In genomic region chr7:152706465-152706864, GRCh38 we compare ENCODE assay signal across 9 cellular contexts. TPM values are rescaled to one million over a fixed set of nuclear protein-coding genes. Genes with fewer than 3 reads are reported as not detected.
DNase-seq lines count a peak whose midpoint lies in the region; ATAC-seq and TF ChIP-seq lines count a peak whose summit lies in the region.
"Had no signal": no experiment of that assay in that cellular context is flagged by ENCODE, and none has a peak within 500 bp of the region (broad histone marks: within the 10 kb centered on the region; RNA-seq: fewer than 3 reads in every experiment).

No MANE protein-coding gene starts in this region.

- 25% methylated on average over 6 of the region's 6 CpGs for WGBS in prostate gland

- DNase-seq in choroid plexus epithelial cell (ENCODE audit: low read depth) (no peak), prostate gland (ENCODE audit: low spot score) (no peak), HEK293T (ENCODE audit: extremely low spot score) (no peak)
- DNase-seq in activated CD4-positive, CD25-positive, alpha-beta regulatory T cell (lab: John Stamatoyannopoulos, UW), result no peak
- DNase-seq: T1000 had no signal

- no peak overlapping the region for H3K27ac ChIP-seq in prostate gland
- H3K27ac ChIP-seq: coronary artery had no signal

- H3K27me3 ChIP-seq in skeletal muscle satellite cell (ENCODE audit: control insufficient read depth, insufficient read depth, low read length) (no peaks in the 10 kb centered on the region), prostate gland (replicated peaks; ENCODE audit: insufficient read depth) (no peaks in the 10 kb centered on the region)

- intact Hi-C loops in prostate gland (cut with DNase I), result no loop called here

- H3K36me3 ChIP-seq in skeletal muscle satellite cell (ENCODE audit: insufficient read depth, low read length) (no peaks in the 10 kb centered on the region), prostate gland (no peaks in the 10 kb centered on the region)

- H3K4me1 ChIP-seq in skeletal muscle satellite cell (ENCODE audit: control insufficient read depth, insufficient read depth, low read length) (no peaks in the 10 kb centered on the region), prostate gland (replicated peaks) (no peaks in the 10 kb centered on the region)

- H3K9me3 ChIP-seq in skeletal muscle satellite cell (replicated peaks; ENCODE audit: low read length) (peaks cover 5% of the 10 kb centered on the region), prostate gland (no peaks in the 10 kb centered on the region)

- no peak overlapping the region for H3K9ac ChIP-seq in skeletal muscle satellite cell (ENCODE audit: low read depth, low read length)

- no peak for TF ChIP-seq POLR2A in prostate gland (IDR thresholded peaks at IDR 0.05)

- H3K4me3 ChIP-seq in choroid plexus epithelial cell (ENCODE audit: low read depth, low read length), result peak overlapping the region; percentile 30
- H3K4me3 ChIP-seq in skeletal muscle satellite cell (ENCODE audit: low read length), result no peak overlapping the region
- H3K4me3 ChIP-seq in prostate gland, result no peak overlapping the region
- H3K4me3 ChIP-seq: coronary artery had no signal

- POLR2A ChIA-PET in HEK293T (lab: Yijun Ruan, JAX), result no interaction called here

- CTCF ChIA-PET in HEK293T (lab: Yijun Ruan, JAX), result interaction anchor here (0.6 to 2.2 kb wide), 6 partner anchors 9 to 368 kb away, joined by 3 to 13 read pairs (median 4); no protein-coding TSS in a partner anchor

- TF ChIP-seq CTCF in choroid plexus epithelial cell (conservative IDR thresholded peaks at IDR 0.05; ENCODE audit: low read depth, low read length), result no peak
- TF ChIP-seq CTCF in prostate gland (IDR thresholded peaks at IDR 0.05), result no peak

- peak overlapping the region; percentile 69 for H3K4me2 ChIP-seq in skeletal muscle satellite cell (ENCODE audit: low read length)

- peak; percentile 48 for ATAC-seq in GM18909 (IDR thresholded peaks at IDR 0.05; ENCODE audit: poor library complexity, unreplicated experiment)
- peak; percentile 47 for ATAC-seq in HG03095 (IDR thresholded peaks at IDR 0.05; ENCODE audit: unreplicated experiment)

TF ChIP-seq in HEK293T, 16 proteins besides CTCF, POLR2A, EP300 and RAD21:
- TF ChIP-seq FOXK2 (IDR thresholded peaks at IDR 0.05) (no peak), NFRKB (IDR thresholded peaks at IDR 0.05) (no peak), LEF1 (IDR thresholded peaks at IDR 0.05; ENCODE audit: borderline replicate concordance) (no peak), SUZ12 (IDR thresholded peaks at IDR 0.05) (no peak), TARDBP (IDR thresholded peaks at IDR 0.05) (no peak), SP1 (IDR thresholded peaks at IDR 0.05) (no peak), FOXA1 (IDR thresholded peaks at IDR 0.05) (no peak), ZNF384 (IDR thresholded peaks at IDR 0.05) (no peak), HDGF (IDR thresholded peaks at IDR 0.05; ENCODE audit: borderline replicate concordance) (no peak), L3MBTL2 (conservative IDR thresholded peaks at IDR 0.05) (no peak), FOXM1 (IDR thresholded peaks at IDR 0.05; ENCODE audit: borderline replicate concordance) (no peak), ARNT (IDR thresholded peaks at IDR 0.05) (no peak), BHLHE40 (IDR thresholded peaks at IDR 0.05; ENCODE audit: borderline replicate concordance) (no peak), CTBP1 (IDR thresholded peaks at IDR 0.05; ENCODE audit: borderline replicate concordance) (no peak)
- TF ChIP-seq, protein P1, sequence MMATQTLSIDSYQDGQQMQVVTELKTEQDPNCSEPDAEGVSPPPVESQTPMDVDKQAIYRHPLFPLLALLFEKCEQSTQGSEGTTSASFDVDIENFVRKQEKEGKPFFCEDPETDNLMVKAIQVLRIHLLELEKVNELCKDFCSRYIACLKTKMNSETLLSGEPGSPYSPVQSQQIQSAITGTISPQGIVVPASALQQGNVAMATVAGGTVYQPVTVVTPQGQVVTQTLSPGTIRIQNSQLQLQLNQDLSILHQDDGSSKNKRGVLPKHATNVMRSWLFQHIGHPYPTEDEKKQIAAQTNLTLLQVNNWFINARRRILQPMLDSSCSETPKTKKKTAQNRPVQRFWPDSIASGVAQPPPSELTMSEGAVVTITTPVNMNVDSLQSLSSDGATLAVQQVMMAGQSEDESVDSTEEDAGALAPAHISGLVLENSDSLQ (IDR thresholded peaks at IDR 0.05), result no peak

RNA-seq across cellular contexts. Expression of gene XRCC2, which starts 30.5 kb away (rescaled TPM):
- total RNA-seq in skeletal muscle satellite cell (2012; rRNA removed), result 4.6 and 4.8 TPM in 2 replicates
- total RNA-seq in prostate gland, result 1 to 10 TPM in 1 of 2 donors, under 1 TPM in 1; 0.91 to 1.6 TPM

RNA-seq across cellular contexts. Expression of gene ACTR3B, which starts 53.1 kb away (rescaled TPM):
- 3.7 and 4.6 TPM in 2 replicates for total RNA-seq in skeletal muscle satellite cell (2012; rRNA removed)
- total RNA-seq in prostate gland, result 10 to 100 TPM in 1 of 2 donors, 1 to 10 TPM in 1; 8.2 to 18.3 TPM
